Comparison of ENCODE assay signal across 8 cellular contexts in genomic region chr17:49694847-49695697, GRCh38. TPM values are rescaled to one million over a fixed set of nuclear protein-coding genes. Genes with fewer than 3 reads are reported as not detected.
DNase-seq lines count a peak whose midpoint lies in the region; ATAC-seq and TF ChIP-seq lines count a peak whose summit lies in the region.

No MANE protein-coding gene starts in this region.

- peaks cover 54% of the 10 kb centered on the region for H3K4me1 Mint-ChIP-seq in CD4-positive, alpha-beta T cell (ENCODE audit: low read depth)
- peaks cover 39% of the 10 kb centered on the region for H3K4me1 Mint-ChIP-seq in activated naive CD4-positive, alpha-beta T cell treated with anti-CD3 and anti-CD28 coated beads, Interleukin-2, amount 10 ng/mL, durations not matched to agents 7 days and 5 days

- ATAC-seq in CD4-positive, alpha-beta T cell (ENCODE audit: poor library complexity), result peak; percentile 63
- ATAC-seq in sciatic nerve (peak; percentile 20), HG02798 (IDR thresholded peaks at IDR 0.05; ENCODE audit: poor library complexity, unreplicated experiment) (no peak), GM18868 (IDR thresholded peaks at IDR 0.05; ENCODE audit: unreplicated experiment) (no peak)

- H3K4me3 Mint-ChIP-seq in CD4-positive, alpha-beta T cell, result no peak overlapping the region
- H3K4me3 Mint-ChIP-seq in activated naive CD4-positive, alpha-beta T cell treated with anti-CD3 and anti-CD28 coated beads, Interleukin-2, amount 10 ng/mL, durations not matched to agents 7 days and 5 days, result no peak overlapping the region

- no peak overlapping the region for H3K4me3 ChIP-seq in left ventricle myocardium inferior

- no peaks in the 10 kb centered on the region for H3K27me3 Mint-ChIP-seq in CD4-positive, alpha-beta T cell
- peaks cover 5% of the 10 kb centered on the region for H3K27me3 Mint-ChIP-seq in activated naive CD4-positive, alpha-beta T cell treated with anti-CD3 and anti-CD28 coated beads, Interleukin-2, amount 10 ng/mL, durations not matched to agents 7 days and 5 days

- peaks cover 7% of the 10 kb centered on the region for H3K36me3 Mint-ChIP-seq in CD4-positive, alpha-beta T cell (ENCODE audit: low read depth)
- peaks cover 7% of the 10 kb centered on the region for H3K36me3 Mint-ChIP-seq in activated naive CD4-positive, alpha-beta T cell treated with anti-CD3 and anti-CD28 coated beads, Interleukin-2, amount 10 ng/mL, durations not matched to agents 7 days and 5 days

- POLR2A ChIA-PET in CD4-positive, alpha-beta T cell (lab: Charles Lee), result interaction anchor here (0.8 to 2.6 kb wide), 6 partner anchors 13 to 167 kb away, joined by 3 to 16 read pairs (median 8); partner anchors contain the start of genes FAM117A, SLC35B1 and SPOP

- H3K9me3 Mint-ChIP-seq in CD4-positive, alpha-beta T cell, result no peaks in the 10 kb centered on the region
- H3K9me3 Mint-ChIP-seq in activated naive CD4-positive, alpha-beta T cell treated with anti-CD3 and anti-CD28 coated beads, Interleukin-2, amount 10 ng/mL, durations not matched to agents 7 days and 5 days, result no peaks in the 10 kb centered on the region

- peak; percentile 54 to 78 (median 66) for DNase-seq in CD4-positive, alpha-beta T cell
- DNase-seq in HT1080 (ENCODE audit: low read depth) (peak; percentile 38), SK-N-DZ (ENCODE audit: low spot score) (peak; percentile 47), left ventricle myocardium inferior (peak; percentile 51), sciatic nerve (ENCODE audit: low spot score) (peak; percentile 79)
- peak; percentile 80 for DNase-seq in activated naive CD4-positive, alpha-beta T cell treated with anti-CD3 and anti-CD28 coated beads, Interleukin-2, amount 10 ng/mL, durations not matched to agents 7 days and 5 days

- CTCF ChIA-PET in CD4-positive, alpha-beta T cell (lab: Charles Lee), result interaction anchor here (0.8 to 6.0 kb wide), 14 partner anchors 13 to 198 kb away, joined by 3 to 48 read pairs (median 4); partner anchors contain the start of genes NXPH3, SLC35B1 and SPOP
- CTCF ChIA-PET in activated naive CD4-positive, alpha-beta T cell treated with anti-CD3 and anti-CD28 coated beads, Interleukin-2, amount 10 ng/mL, durations not matched to agents 7 days and 5 days (lab: Charles Lee), result interaction anchor here (0.7 to 25.7 kb wide), 13 partner anchors 9 to 303 kb away, joined by 3 to 377 read pairs (median 4); partner anchors contain the start of genes NXPH3 and SLC35B1

- H3K27me3 ChIP-seq in CD4-positive, alpha-beta T cell (ENCODE audit: control insufficient read depth, insufficient read depth, low read length), result no peaks in the 10 kb centered on the region
- no peaks in the 10 kb centered on the region for H3K27me3 ChIP-seq in left ventricle myocardium inferior (ENCODE audit: low read depth)

- peaks cover 5% of the 10 kb centered on the region for H3K36me3 ChIP-seq in left ventricle myocardium inferior

- peaks cover 54% of the 10 kb centered on the region for H3K4me1 ChIP-seq in left ventricle myocardium inferior

- H3K9me3 ChIP-seq in CD4-positive, alpha-beta T cell (ENCODE audit: control insufficient read depth, low read length), result no peaks in the 10 kb centered on the region
- no peaks in the 10 kb centered on the region for H3K9me3 ChIP-seq in left ventricle myocardium inferior (replicated peaks)

- peak; percentile 92 for TF ChIP-seq CTCF in CD4-positive, alpha-beta T cell (IDR thresholded peaks at IDR 0.05)
- peak; percentile 92 for TF ChIP-seq CTCF in left ventricle myocardium inferior (IDR thresholded peaks at IDR 0.05; ENCODE audit: borderline replicate concordance)

- H3K27ac Mint-ChIP-seq in CD4-positive, alpha-beta T cell, result peak overlapping the region; percentile 91
- H3K27ac Mint-ChIP-seq in activated naive CD4-positive, alpha-beta T cell treated with anti-CD3 and anti-CD28 coated beads, Interleukin-2, amount 10 ng/mL, durations not matched to agents 7 days and 5 days, result peak overlapping the region; percentile 33

- H3K27ac ChIP-seq in CD4-positive, alpha-beta T cell (ENCODE audit: low read depth, low read length), result no peak overlapping the region
- no peak overlapping the region for H3K27ac ChIP-seq in left ventricle myocardium inferior (replicated peaks)

- intact Hi-C loops in CD4-positive, alpha-beta T cell (cut with DNase I, micrococcal nuclease), result loop anchor here (1.0 to 10.0 kb wide), 7 partner anchors 63 to 300 kb away; partner anchors contain the start of genes DLX3 (in 1 of the 2), NGFR (in 1 of the 2), NXPH3 (in 1 of the 2) and PHB1 (in 1 of the 2)
- intact Hi-C loops in left ventricle myocardium inferior (cut with micrococcal nuclease) (loop anchor here (2.0 kb wide), 1 partner anchor 120 kb away; the partner anchor contains the start of gene NXPH3), sciatic nerve (cut with DNase I) (loop anchor here (5.0 kb wide), 2 partner anchors 123 to 703 kb away; no protein-coding TSS in a partner anchor)

RNA-seq across cellular contexts. Expression of gene SLC35B1, which starts 12.7 kb away (rescaled TPM):
- total RNA-seq in CD4-positive, alpha-beta T cell, result 10 to 100 TPM; 44.0 to 46.8 TPM
- total RNA-seq in HT1080 (2014; rRNA removed; shearing (Covaris generic)), result 65.6 and 77.1 TPM in 2 replicates
- polyA plus RNA-seq in HT1080 (2015; cell fraction: cytosol; rRNA removed), result 40.4 and 41.9 TPM in 2 replicates
- 36.4 and 38.1 TPM in 2 replicates for polyA plus RNA-seq in HT1080 (2015; cell fraction: nucleus; rRNA removed)
- polyA plus RNA-seq in SK-N-DZ (2014; cell fraction: cytosol; rRNA removed), result 94.9 and 178 TPM in 2 replicates
- polyA plus RNA-seq in SK-N-DZ (2014; cell fraction: nucleus; rRNA removed), result 127 and 153 TPM in 2 replicates
- total RNA-seq in left ventricle myocardium inferior, result 53.4 TPM
- 36.9 TPM for total RNA-seq in sciatic nerve

RNA-seq across cellular contexts. Expression of gene SPOP, which starts 17.2 kb away (rescaled TPM):
- 10 to 100 TPM; 38.7 to 41.5 TPM for total RNA-seq in CD4-positive, alpha-beta T cell
- 56.2 and 63.8 TPM in 2 replicates for total RNA-seq in HT1080 (2014; rRNA removed; shearing (Covaris generic))
- 46.5 and 47.1 TPM in 2 replicates for polyA plus RNA-seq in HT1080 (2015; cell fraction: cytosol; rRNA removed)
- polyA plus RNA-seq in HT1080 (2015; cell fraction: nucleus; rRNA removed), result 57.0 and 57.5 TPM in 2 replicates
- 46.4 and 62.0 TPM in 2 replicates for polyA plus RNA-seq in SK-N-DZ (2014; cell fraction: cytosol; rRNA removed)
- 124 and 178 TPM in 2 replicates for polyA plus RNA-seq in SK-N-DZ (2014; cell fraction: nucleus; rRNA removed)
- total RNA-seq in left ventricle myocardium inferior (66.9 TPM), sciatic nerve (84.4 TPM)

Comparison
In these comparisons a context has a peak if more than half of its experiments do, and no peak if none do; other contexts are left out.
1. ATAC-seq: peak in CD4-positive, alpha-beta T cell (single experiment) and sciatic nerve (single experiment); none in HG02798 (single experiment) and GM18868 (single experiment).
2. Peak in every context shown above with its lines, with median percentiles within 50 percentile points of each other: DNase-seq.